15 cellular contexts compared by ENCODE assay signal in genomic region chr4:98611649-98612317, GRCh38. TPM values are rescaled to one million over a fixed set of nuclear protein-coding genes. Genes with fewer than 3 reads are reported as not detected.
A peak's percentile ranks its signal among the peaks of the same experiment; 100 is the strongest.
DNase-seq lines count a peak whose midpoint lies in the region; ATAC-seq and TF ChIP-seq lines count a peak whose summit lies in the region.
"Had no signal": no experiment of that assay in that cellular context is flagged by ENCODE, and none has a peak within 500 bp of the region (broad histone marks: within the 10 kb centered on the region; RNA-seq: fewer than 3 reads in every experiment).

No MANE protein-coding gene starts in this region.

- ATAC-seq in stimulated activated naive CD8-positive, alpha-beta T cell treated with anti-CD3 and anti-CD28 coated beads, Interleukin-15, amount 100 ng/mL, for 72 hours, result no peak
- ATAC-seq: HCT116 had no signal

- no peaks in the 10 kb centered on the region for H3K36me3 Mint-ChIP-seq in stimulated activated naive CD8-positive, alpha-beta T cell treated with anti-CD3 and anti-CD28 coated beads, Interleukin-15, Interleukin-2, amounts not matched to agents 100 ng/mL and 50 ng/mL, for 24 hours (ENCODE audit: low read depth)
- H3K36me3 Mint-ChIP-seq in chondrocyte (ENCODE audit: low read depth), result no peaks in the 10 kb centered on the region
- H3K36me3 Mint-ChIP-seq in activated CD4-positive, alpha-beta memory T cell treated with anti-CD3 and anti-CD28 coated beads for 36 hours, result no peaks in the 10 kb centered on the region

- H3K4me3 ChIP-seq in ovary, result no peak overlapping the region
- H3K4me3 ChIP-seq: BLaER1 treated with 17β-estradiol and CSF1 and Interleukin-3, amounts not matched to agents 10 nM and 100 nM had no signal

- peak overlapping the region; percentile 65 for H3K27ac Mint-ChIP-seq in stimulated activated naive CD8-positive, alpha-beta T cell treated with anti-CD3 and anti-CD28 coated beads, Interleukin-15, Interleukin-2, amounts not matched to agents 100 ng/mL and 50 ng/mL, for 24 hours
- no peak overlapping the region for H3K27ac Mint-ChIP-seq in stimulated activated naive CD8-positive, alpha-beta T cell treated with anti-CD3 and anti-CD28 coated beads, Interleukin-15, amount 100 ng/mL, for 72 hours
- H3K27ac Mint-ChIP-seq in chondrocyte (ENCODE audit: unreplicated experiment), result peak overlapping the region; percentile 79
- no peak overlapping the region for H3K27ac Mint-ChIP-seq in activated CD4-positive, alpha-beta memory T cell treated with anti-CD3 and anti-CD28 coated beads for 36 hours
- H3K27ac Mint-ChIP-seq: IgD-negative memory B cell had no signal

- peak overlapping the region; percentile 13 to 46 for H3K27ac ChIP-seq in ovary
- H3K27ac ChIP-seq: BLaER1 treated with 17β-estradiol and CSF1 and Interleukin-3, amounts not matched to agents 10 nM and 100 nM had no signal

- TF ChIP-seq EP300 in ovary (IDR thresholded peaks at IDR 0.05), result no peak

- H3K27me3 ChIP-seq in ovary, result no peaks in the 10 kb centered on the region
- H3K27me3 ChIP-seq: BLaER1 treated with 17β-estradiol and CSF1 and Interleukin-3, amounts not matched to agents 10 nM and 100 nM had no signal

- H3K27me3 Mint-ChIP-seq in stimulated activated naive CD8-positive, alpha-beta T cell treated with anti-CD3 and anti-CD28 coated beads, Interleukin-15, Interleukin-2, amounts not matched to agents 100 ng/mL and 50 ng/mL, for 24 hours, result no peaks in the 10 kb centered on the region
- no peaks in the 10 kb centered on the region for H3K27me3 Mint-ChIP-seq in stimulated activated naive CD8-positive, alpha-beta T cell treated with anti-CD3 and anti-CD28 coated beads, Interleukin-15, amount 100 ng/mL, for 72 hours
- H3K27me3 Mint-ChIP-seq in chondrocyte (ENCODE audit: low read depth), result no peaks in the 10 kb centered on the region
- H3K27me3 Mint-ChIP-seq in activated CD4-positive, alpha-beta memory T cell treated with anti-CD3 and anti-CD28 coated beads for 36 hours, result no peaks in the 10 kb centered on the region

- H3K4me1 ChIP-seq in ovary (ENCODE audit: insufficient read depth), result peaks cover 36% of the 10 kb centered on the region
- H3K4me1 ChIP-seq: BLaER1 treated with 17β-estradiol and CSF1 and Interleukin-3, amounts not matched to agents 10 nM and 100 nM had no signal

- POLR2A ChIA-PET in activated CD4-positive, alpha-beta memory T cell treated with anti-CD3 and anti-CD28 coated beads for 36 hours (lab: Charles Lee), result interaction anchor here (0.7 kb wide), 1 partner anchor 15 kb away, joined by 3 read pairs; no protein-coding TSS in a partner anchor
- POLR2A ChIA-PET in HEK293T (lab: Yijun Ruan, JAX), result no interaction called here

- no peak for DNase-seq in stimulated activated naive CD8-positive, alpha-beta T cell treated with anti-CD3 and anti-CD28 coated beads, Interleukin-15, amount 100 ng/mL, for 72 hours
- DNase-seq in chondrocyte (ENCODE audit: low spot score) (no peak), ovary (peak in 2 of 5 donors; percentile 42 to 59), NCI-H510A (lab: John Stamatoyannopoulos, UW) (no peak), HEK293T (ENCODE audit: extremely low spot score) (no peak)
- DNase-seq in activated CD4-positive, alpha-beta memory T cell treated with anti-CD3 and anti-CD28 coated beads for 36 hours, result no peak
- DNase-seq in activated CD4-positive, alpha-beta T cell treated with anti-CD3 and anti-CD28 coated beads, Interleukin-2, amount 50 U/mL, for 1 hour, result no peak
- DNase-seq: 8988T, NCI-H1436 treated with DMSO at 0.1 percent for 48 hours, NCI-H2081, NCI-H524 treated with DMSO at 0.1 percent for 48 hours had no signal

- TF ChIP-seq CTCF in chondrocyte (IDR thresholded peaks at IDR 0.05), result no peak
- no peak for TF ChIP-seq CTCF in ovary (IDR thresholded peaks at IDR 0.05)

- 55 to 65% (median 63%) methylated on average over 6 of the region's 6 CpGs for WGBS in ovary, 3 donors

- no peak for TF ChIP-seq POLR2A in ovary (IDR thresholded peaks at IDR 0.05)

- CTCF ChIA-PET in activated CD4-positive, alpha-beta memory T cell treated with anti-CD3 and anti-CD28 coated beads for 36 hours (lab: Charles Lee), result no interaction called here
- CTCF ChIA-PET in HEK293T (lab: Yijun Ruan, JAX), result no interaction called here

- intact Hi-C loops in ovary (cut with DNase I), result loop anchor here in 1 of 4 donors (2.0 kb wide), 1 partner anchor 43 kb away; no protein-coding TSS in a partner anchor
- intact Hi-C loops in activated CD4-positive, alpha-beta memory T cell treated with anti-CD3 and anti-CD28 coated beads for 36 hours (cut with micrococcal nuclease), result no loop called here

- no peaks in the 10 kb centered on the region for H3K36me3 ChIP-seq in ovary
- H3K36me3 ChIP-seq: BLaER1 treated with 17β-estradiol and CSF1 and Interleukin-3, amounts not matched to agents 10 nM and 100 nM had no signal

- no peaks in the 10 kb centered on the region for H3K9me3 Mint-ChIP-seq in stimulated activated naive CD8-positive, alpha-beta T cell treated with anti-CD3 and anti-CD28 coated beads, Interleukin-15, Interleukin-2, amounts not matched to agents 100 ng/mL and 50 ng/mL, for 24 hours
- no peaks in the 10 kb centered on the region for H3K9me3 Mint-ChIP-seq in stimulated activated naive CD8-positive, alpha-beta T cell treated with anti-CD3 and anti-CD28 coated beads, Interleukin-15, amount 100 ng/mL, for 72 hours
- H3K9me3 Mint-ChIP-seq in chondrocyte (ENCODE audit: low read depth), result no peaks in the 10 kb centered on the region
- no peaks in the 10 kb centered on the region for H3K9me3 Mint-ChIP-seq in activated CD4-positive, alpha-beta memory T cell treated with anti-CD3 and anti-CD28 coated beads for 36 hours

- no peaks in the 10 kb centered on the region for H3K9me3 ChIP-seq in ovary
- H3K9me3 ChIP-seq: BLaER1 treated with 17β-estradiol and CSF1 and Interleukin-3, amounts not matched to agents 10 nM and 100 nM had no signal

- H3K4me1 Mint-ChIP-seq in stimulated activated naive CD8-positive, alpha-beta T cell treated with anti-CD3 and anti-CD28 coated beads, Interleukin-15, Interleukin-2, amounts not matched to agents 100 ng/mL and 50 ng/mL, for 24 hours (ENCODE audit: low read depth), result peaks cover 49% of the 10 kb centered on the region
- peaks cover 56% of the 10 kb centered on the region for H3K4me1 Mint-ChIP-seq in stimulated activated naive CD8-positive, alpha-beta T cell treated with anti-CD3 and anti-CD28 coated beads, Interleukin-15, amount 100 ng/mL, for 72 hours
- H3K4me1 Mint-ChIP-seq in chondrocyte (ENCODE audit: low read depth), result peaks cover 77% of the 10 kb centered on the region
- H3K4me1 Mint-ChIP-seq in activated CD4-positive, alpha-beta memory T cell treated with anti-CD3 and anti-CD28 coated beads for 36 hours (ENCODE audit: low read depth), result peaks cover 63% of the 10 kb centered on the region

- H3K4me3 Mint-ChIP-seq in stimulated activated naive CD8-positive, alpha-beta T cell treated with anti-CD3 and anti-CD28 coated beads, Interleukin-15, Interleukin-2, amounts not matched to agents 100 ng/mL and 50 ng/mL, for 24 hours, result no peak overlapping the region
- no peak overlapping the region for H3K4me3 Mint-ChIP-seq in stimulated activated naive CD8-positive, alpha-beta T cell treated with anti-CD3 and anti-CD28 coated beads, Interleukin-15, amount 100 ng/mL, for 72 hours
- H3K4me3 Mint-ChIP-seq in chondrocyte (ENCODE audit: unreplicated experiment), result no peak overlapping the region
- H3K4me3 Mint-ChIP-seq in activated CD4-positive, alpha-beta memory T cell treated with anti-CD3 and anti-CD28 coated beads for 36 hours, result no peak overlapping the region

TF ChIP-seq in HEK293T, 16 proteins besides CTCF, POLR2A, EP300 and RAD21:
- TF ChIP-seq LEF1 (IDR thresholded peaks at IDR 0.05; ENCODE audit: borderline replicate concordance) (no peak), TARDBP (IDR thresholded peaks at IDR 0.05) (no peak), SUZ12 (IDR thresholded peaks at IDR 0.05) (no peak), BHLHE40 (IDR thresholded peaks at IDR 0.05; ENCODE audit: borderline replicate concordance) (no peak), ARNT (IDR thresholded peaks at IDR 0.05) (no peak)

RNA-seq across cellular contexts. Expression of gene TSPAN5, which starts 46.6 kb away (rescaled TPM):
- total RNA-seq in chondrocyte (52.2 to 57.7 TPM (median 55.5 TPM) in 3 replicates), ovary (10 to 100 TPM; 34.0 to 69.5 (median 48.2) TPM)
- polyA plus RNA-seq in ovary, result 10 to 100 TPM; 38.3 to 67.2 TPM
- 10 to 100 TPM; 19.2 to 20.4 TPM for total RNA-seq in activated CD4-positive, alpha-beta memory T cell treated with anti-CD3 and anti-CD28 coated beads for 36 hours

Comparison
In these comparisons a context has a peak if more than half of its experiments do, and no peak if none do; other contexts are left out.
1. H3K27ac Mint-ChIP-seq: peak in stimulated activated naive CD8-positive, alpha-beta T cell treated with anti-CD3 and anti-CD28 coated beads, Interleukin-15, Interleukin-2, amounts not matched to agents 100 ng/mL and 50 ng/mL, for 24 hours (single experiment) and chondrocyte (single experiment); none in stimulated activated naive CD8-positive, alpha-beta T cell treated with anti-CD3 and anti-CD28 coated beads, Interleukin-15, amount 100 ng/mL, for 72 hours (0 of 2) and activated CD4-positive, alpha-beta memory T cell treated with anti-CD3 and anti-CD28 coated beads for 36 hours (single experiment).